18 cellular contexts compared by ENCODE assay signal in the genomic region with DNA sequence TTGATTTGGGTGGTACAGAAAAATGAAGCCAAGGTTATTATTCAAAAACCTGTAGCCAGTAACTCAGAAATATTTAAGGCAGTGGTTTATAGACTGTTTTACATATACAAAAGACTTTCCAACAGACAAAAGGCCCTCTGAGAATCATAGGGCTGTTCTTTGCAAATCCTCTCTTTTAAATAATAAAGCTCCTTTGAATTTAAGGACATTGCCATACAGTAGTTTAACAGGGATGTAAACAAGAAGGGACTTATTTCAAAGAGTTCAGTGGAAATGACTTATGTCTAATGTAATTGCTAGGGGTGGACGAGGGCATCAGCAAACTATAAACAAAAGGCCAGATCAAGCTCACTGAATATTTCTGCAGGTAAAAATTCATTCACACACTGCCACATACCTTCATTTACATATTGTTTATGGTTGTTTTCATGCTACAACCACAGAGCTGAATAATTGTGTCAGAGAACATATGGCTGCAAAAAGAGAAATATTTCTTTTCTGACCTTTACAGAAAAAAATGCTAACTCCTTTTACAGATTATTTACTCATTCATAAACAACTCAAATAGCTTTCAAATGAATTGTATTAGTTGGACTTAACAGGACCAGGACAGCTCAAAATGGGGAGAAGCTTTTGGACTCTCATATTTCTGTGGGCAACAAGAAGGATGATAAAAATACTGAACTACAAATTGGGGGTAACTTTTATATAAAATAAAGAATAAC.
"Had no signal": no experiment of that assay in that cellular context is flagged by ENCODE, and none has a peak within 500 bp of the region (broad histone marks: within the 10 kb centered on the region; RNA-seq: fewer than 3 reads in every experiment).

No MANE protein-coding gene starts in this region.

- H3K4me3 Mint-ChIP-seq: dendritic cell treated with granulocyte-macrophage colony-stimulating factor and Interleukin-4, amounts not matched to agents 40 ng/mL and 50 ng/mL, for 4 days; effector memory CD8-positive, alpha-beta T cell; natural killer cell; stimulated activated naive B cell treated with anti-CD40 and anti-IgM and Interleukin-4, amounts not matched to agents 10 μg/mL and 1 μg/mL and 100 μg/mL, for 72 hours; T-helper 17 cell; type B pancreatic cell had no signal

- H3K36me3 ChIP-seq: heart right ventricle, left lung, spleen had no signal

- H3K9me3 ChIP-seq: body of pancreas had no signal

- ATAC-seq: activated CD4-positive, CD25-positive, alpha-beta regulatory T cell treated with anti-CD3 and anti-CD28 coated beads, Interleukin-2, amount 50 U/mL, for 24 hours; body of pancreas; effector memory CD8-positive, alpha-beta T cell; foreskin keratinocyte; heart right ventricle; left lung; natural killer cell; right cardiac atrium; stimulated activated naive B cell treated with anti-CD40 and anti-IgM and Interleukin-4, amounts not matched to agents 10 μg/mL and 1 μg/mL and 100 μg/mL, for 72 hours; T-helper 17 cell had no signal

- H3K27me3 Mint-ChIP-seq: dendritic cell treated with granulocyte-macrophage colony-stimulating factor and Interleukin-4, amounts not matched to agents 40 ng/mL and 50 ng/mL, for 4 days; effector memory CD8-positive, alpha-beta T cell; progenitor cell of endocrine pancreas; stimulated activated naive B cell treated with anti-CD40 and anti-IgM and Interleukin-4, amounts not matched to agents 10 μg/mL and 1 μg/mL and 100 μg/mL, for 72 hours; T-helper 17 cell; type B pancreatic cell had no signal

- H3K4me3 ChIP-seq: body of pancreas, heart right ventricle, left lung, spleen had no signal

- H3K4me1 Mint-ChIP-seq: natural killer cell; stimulated activated naive B cell treated with anti-CD40 and anti-IgM and Interleukin-4, amounts not matched to agents 10 μg/mL and 1 μg/mL and 100 μg/mL, for 72 hours; T-helper 17 cell had no signal

- DNase-seq: activated naive CD4-positive, alpha-beta T cell treated with anti-CD3 and anti-CD28 coated beads, Interleukin-2, amount 50 U/mL, for 16 hours; body of pancreas; effector memory CD8-positive, alpha-beta T cell; foreskin keratinocyte; heart right ventricle; left lung; natural killer cell; right cardiac atrium; spleen; stimulated activated CD4-positive, alpha-beta T cell treated with anti-CD3 and anti-CD28 coated beads, Interleukin-1b, Interleukin-23, amount 100 ng/mL, for 48 hours; stimulated activated naive B cell treated with anti-CD40 and anti-IgM and Interleukin-4, amounts not matched to agents 10 μg/mL and 1 μg/mL and 100 μg/mL, for 72 hours; T-helper 17 cell had no signal

- H3K27ac Mint-ChIP-seq: activated T-helper 2 cell treated with anti-CD3 and anti-CD28 coated beads, Interferon-gamma antibody, Interleukin-2, Interleukin-4, amounts not matched to agents 10 μg/mL and 5 μg/mL and 100 μg/mL, durations not matched to agents 14 hours and 24 hours and 36 hours; dendritic cell treated with granulocyte-macrophage colony-stimulating factor and Interleukin-4, amounts not matched to agents 40 ng/mL and 50 ng/mL, for 4 days; effector memory CD8-positive, alpha-beta T cell; natural killer cell; progenitor cell of endocrine pancreas; stimulated activated naive B cell treated with anti-CD40 and anti-IgM and Interleukin-4, amounts not matched to agents 10 μg/mL and 1 μg/mL and 100 μg/mL, for 72 hours; T-helper 17 cell; type B pancreatic cell had no signal

- H3K4me1 ChIP-seq: body of pancreas, heart right ventricle, left lung, spleen had no signal

- H3K9me3 Mint-ChIP-seq: dendritic cell treated with granulocyte-macrophage colony-stimulating factor and Interleukin-4, amounts not matched to agents 40 ng/mL and 50 ng/mL, for 4 days had no signal

- H3K36me3 Mint-ChIP-seq: natural killer cell; stimulated activated naive B cell treated with anti-CD40 and anti-IgM and Interleukin-4, amounts not matched to agents 10 μg/mL and 1 μg/mL and 100 μg/mL, for 72 hours; type B pancreatic cell had no signal

- H3K27ac ChIP-seq: body of pancreas, epithelial cell of prostate, foreskin keratinocyte, heart right ventricle, left lung, spleen had no signal

- H3K27me3 ChIP-seq: body of pancreas, foreskin keratinocyte, heart right ventricle, left lung, spleen had no signal
